In genomic region chr11:46338988-46339666, GRCh38 we compare ENCODE assay signal across 2 cellular contexts.
TF ChIP-seq lines count a peak whose summit lies in the region.

No MANE protein-coding gene starts in this region.

TF ChIP-seq in H1, 55 proteins besides CTCF, POLR2A, EP300 and RAD21 (continues in another document):
- no peak for TF ChIP-seq PHF8 (conservative IDR thresholded peaks at IDR 0.05; ENCODE audit: low read depth, low read length)
- TF ChIP-seq SP2 (IDR thresholded peaks at IDR 0.05; ENCODE audit: low read length): no peak
- peak; percentile 24 for TF ChIP-seq NANOG (IDR thresholded peaks at IDR 0.05; ENCODE audit: insufficient read depth, low read depth, low read length, poor library complexity, severe bottlenecking)
- TF ChIP-seq CHD7 (IDR thresholded peaks at IDR 0.05; ENCODE audit: insufficient replicate concordance, low read length): peak; percentile 82
- no peak for TF ChIP-seq SAP30 (IDR thresholded peaks at IDR 0.05; ENCODE audit: insufficient read depth, insufficient replicate concordance, low read length)
- TF ChIP-seq BACH1 (IDR thresholded peaks at IDR 0.05; ENCODE audit: low read length): no peak; the same call in 1 of the 2 replicates
- TF ChIP-seq POLR2AphosphoS5 (IDR thresholded peaks at IDR 0.05; ENCODE audit: low read depth, low read length): no peak; the same call in 1 of the 2 replicates
- no peak for TF ChIP-seq SP4 (IDR thresholded peaks at IDR 0.05; ENCODE audit: low read length)
- no peak for TF ChIP-seq MAFK (IDR thresholded peaks at IDR 0.05; ENCODE audit: low read depth, low read length)
- TF ChIP-seq SUZ12 (IDR thresholded peaks at IDR 0.05; ENCODE audit: low read length): no peak
- TF ChIP-seq KDM4A (IDR thresholded peaks at IDR 0.05; ENCODE audit: low read depth, low read length, severe bottlenecking): no peak
- no peak for TF ChIP-seq SIRT6 (IDR thresholded peaks at IDR 0.05; ENCODE audit: low read length)
- no peak for TF ChIP-seq SIX5 (IDR thresholded peaks at IDR 0.05; ENCODE audit: low read depth, low read length)
- TF ChIP-seq MAX (IDR thresholded peaks at IDR 0.05): peak; percentile 87
- no peak for TF ChIP-seq CBX8 (IDR thresholded peaks at IDR 0.05; ENCODE audit: borderline replicate concordance, low read depth, low read length)
- TF ChIP-seq TAF1 (IDR thresholded peaks at IDR 0.05; ENCODE audit: low read depth, low read length): no peak
- no peak for TF ChIP-seq JUN (IDR thresholded peaks at IDR 0.05; ENCODE audit: low read depth, low read length)
- TF ChIP-seq TBP (IDR thresholded peaks at IDR 0.05; ENCODE audit: low read depth, low read length): no peak
- TF ChIP-seq EGR1 (IDR thresholded peaks at IDR 0.05; ENCODE audit: borderline replicate concordance, low read depth, low read length): no peak
- peak; percentile 25; the same call in 1 of the 2 replicates for TF ChIP-seq GTF2F1 (IDR thresholded peaks at IDR 0.05; ENCODE audit: borderline replicate concordance, low read depth, low read length)
- no peak; the same call in 1 of the 2 replicates for TF ChIP-seq KDM1A (IDR thresholded peaks at IDR 0.05; ENCODE audit: borderline replicate concordance, low read length)

TF ChIP-seq in GM12891, 5 proteins besides CTCF, POLR2A, EP300 and RAD21:
- TF ChIP-seq POU2F2 (IDR thresholded peaks at IDR 0.05; ENCODE audit: low read depth, low read length) (no peak), TAF1 (IDR thresholded peaks at IDR 0.05; ENCODE audit: low read depth, low read length) (no peak), PAX5 (IDR thresholded peaks at IDR 0.05; ENCODE audit: insufficient read depth, low read length, severe bottlenecking) (no peak), POLR2AphosphoS5 (IDR thresholded peaks at IDR 0.05; ENCODE audit: low read depth, low read length) (no peak), SPI1 (IDR thresholded peaks at IDR 0.05; ENCODE audit: low read depth, low read length) (no peak)
